In genomic region chr1:33410091-33410701, GRCh38 we compare ENCODE assay signal across 10 cellular contexts. TPM values are rescaled to one million over a fixed set of nuclear protein-coding genes. Genes with fewer than 3 reads are reported as not detected.
DNase-seq lines count a peak whose midpoint lies in the region; ATAC-seq and TF ChIP-seq lines count a peak whose summit lies in the region.
"Had no signal": no experiment of that assay in that cellular context is flagged by ENCODE, and none has a peak within 500 bp of the region (broad histone marks: within the 10 kb centered on the region; RNA-seq: fewer than 3 reads in every experiment).

No MANE protein-coding gene starts in this region.

- intact Hi-C loops in gastrocnemius medialis (cut with DNase I; ENCODE audit: low total_unique reads), result no loop called here
- intact Hi-C loops in activated CD8-positive, alpha-beta T cell treated with anti-CD3 and anti-CD28 coated beads for 36 hours (cut with micrococcal nuclease), result no loop called here

- H3K4me3 ChIP-seq in WERI-Rb-1 (ENCODE audit: low read depth, low read length) (0 out of 2 replicates have a peak overlapping the region, but pooled peaks have one; percentile 7), gastrocnemius medialis (no peak overlapping the region)
- H3K4me3 ChIP-seq: testis had no signal

- no peak for TF ChIP-seq POLR2A in gastrocnemius medialis (IDR thresholded peaks at IDR 0.05)

- no peak for TF ChIP-seq CTCF in WERI-Rb-1 (IDR thresholded peaks at IDR 0.05; ENCODE audit: low read depth, low read length)
- TF ChIP-seq CTCF in glutamatergic neuron (IDR thresholded peaks at IDR 0.05; ENCODE audit: partially characterized antibody, unreplicated experiment), result no peak
- TF ChIP-seq CTCF in gastrocnemius medialis (IDR thresholded peaks at IDR 0.05 in 4 of 5, conservative IDR thresholded peaks at IDR 0.05 in 1 of 5), result no peak
- no peak for TF ChIP-seq CTCF in activated CD8-positive, alpha-beta T cell treated with anti-CD3 and anti-CD28 coated beads for 36 hours (IDR thresholded peaks at IDR 0.05)
- no peak for TF ChIP-seq CTCF in GM13976 (IDR thresholded peaks at IDR 0.05; ENCODE audit: borderline replicate concordance, control extremely low read depth, extremely low read depth, insufficient read depth, missing control alignments)

- peak overlapping the region; percentile 60 for H3K4me3 Mint-ChIP-seq in glutamatergic neuron (ENCODE audit: unreplicated experiment)
- H3K4me3 Mint-ChIP-seq in activated CD8-positive, alpha-beta T cell treated with anti-CD3 and anti-CD28 coated beads for 36 hours, result no peak overlapping the region
- H3K4me3 Mint-ChIP-seq: central memory CD8-positive, alpha-beta T cell had no signal

- peak overlapping the region; percentile 35 for H3K27ac ChIP-seq in WERI-Rb-1
- H3K27ac ChIP-seq in gastrocnemius medialis, result peak overlapping the region; percentile 22 to 58 (median 42)
- H3K27ac ChIP-seq: testis had no signal

- ATAC-seq in gastrocnemius medialis, result peak; percentile 53 to 73
- no peak for ATAC-seq in activated CD8-positive, alpha-beta T cell treated with anti-CD3 and anti-CD28 coated beads for 36 hours

- CTCF ChIA-PET in activated CD8-positive, alpha-beta T cell treated with anti-CD3 and anti-CD28 coated beads for 36 hours (lab: Charles Lee), result interaction anchor here (0.7 to 1.6 kb wide), 2 partner anchors 10 to 62 kb away, joined by 3 read pairs; no protein-coding TSS in a partner anchor

- no peaks in the 10 kb centered on the region for H3K27me3 ChIP-seq in WERI-Rb-1 (ENCODE audit: insufficient read depth, low read depth, severe bottlenecking)
- H3K27me3 ChIP-seq in gastrocnemius medialis, result no peaks in the 10 kb centered on the region
- H3K27me3 ChIP-seq: testis had no signal

- peaks cover 16% of the 10 kb centered on the region for H3K36me3 Mint-ChIP-seq in glutamatergic neuron (ENCODE audit: unreplicated experiment)
- no peaks in the 10 kb centered on the region for H3K36me3 Mint-ChIP-seq in activated CD8-positive, alpha-beta T cell treated with anti-CD3 and anti-CD28 coated beads for 36 hours (ENCODE audit: low read depth)

- H3K4me1 ChIP-seq in gastrocnemius medialis, result peaks cover 25 to 43% of the 10 kb centered on the region in 2 donors
- H3K4me1 ChIP-seq: testis had no signal

- H3K36me3 ChIP-seq in WERI-Rb-1 (no peaks in the 10 kb centered on the region), gastrocnemius medialis (no peaks in the 10 kb centered on the region)

- DNase-seq in HCEC 1CT (peak; percentile 45), WERI-Rb-1 (peak; percentile 43), glutamatergic neuron (peak; percentile 21), gastrocnemius medialis (no peak), HK-2 (ENCODE audit: unreplicated experiment) (no peak), ureter (ENCODE audit: low spot score) (no peak), GM13976 (ENCODE audit: low spot score) (no peak)
- no peak for DNase-seq in activated CD8-positive, alpha-beta T cell treated with anti-CD3 and anti-CD28 coated beads for 36 hours
- DNase-seq: testis had no signal

- H3K27me3 Mint-ChIP-seq in glutamatergic neuron (ENCODE audit: unreplicated experiment), result no peaks in the 10 kb centered on the region
- peaks cover 12% of the 10 kb centered on the region for H3K27me3 Mint-ChIP-seq in activated CD8-positive, alpha-beta T cell treated with anti-CD3 and anti-CD28 coated beads for 36 hours

- peaks cover 7% of the 10 kb centered on the region for H3K4me1 Mint-ChIP-seq in glutamatergic neuron (ENCODE audit: low read depth, unreplicated experiment)
- H3K4me1 Mint-ChIP-seq in activated CD8-positive, alpha-beta T cell treated with anti-CD3 and anti-CD28 coated beads for 36 hours (ENCODE audit: low read depth), result no peaks in the 10 kb centered on the region
- H3K4me1 Mint-ChIP-seq: central memory CD8-positive, alpha-beta T cell had no signal

- H3K9me3 ChIP-seq in WERI-Rb-1 (ENCODE audit: severe bottlenecking) (no peaks in the 10 kb centered on the region), gastrocnemius medialis (no peaks in the 10 kb centered on the region)
- H3K9me3 ChIP-seq: testis had no signal

- peaks cover 5% of the 10 kb centered on the region for H3K9me3 Mint-ChIP-seq in glutamatergic neuron (ENCODE audit: unreplicated experiment)
- peaks cover 3% of the 10 kb centered on the region for H3K9me3 Mint-ChIP-seq in activated CD8-positive, alpha-beta T cell treated with anti-CD3 and anti-CD28 coated beads for 36 hours
- H3K9me3 Mint-ChIP-seq: central memory CD8-positive, alpha-beta T cell had no signal

- peak overlapping the region; percentile 89 for H3K27ac Mint-ChIP-seq in glutamatergic neuron (ENCODE audit: unreplicated experiment)
- no peak overlapping the region for H3K27ac Mint-ChIP-seq in activated CD8-positive, alpha-beta T cell treated with anti-CD3 and anti-CD28 coated beads for 36 hours

- POLR2A ChIA-PET in activated CD8-positive, alpha-beta T cell treated with anti-CD3 and anti-CD28 coated beads for 36 hours (lab: Charles Lee), result no interaction called here

- in situ Hi-C loops in gastrocnemius medialis (cut with MboI; ENCODE audit: low sequenced_read_pairs in 4 of 4) (no loop called here), GM13976 (cut with MboI; ENCODE audit: low sequenced_read_pairs, unreplicated experiment) (no loop called here)

RNA-seq across cellular contexts. Expression of gene PHC2, which starts 20.7 kb away (rescaled TPM):
- total RNA-seq in glutamatergic neuron (ENCODE audit: unreplicated experiment) (287 TPM), gastrocnemius medialis (100 to 1,000 TPM; 318 to 516 (median 364) TPM), ureter (107 TPM)
- 10 to 100 TPM; 26.0 to 28.0 TPM for total RNA-seq in activated CD8-positive, alpha-beta T cell treated with anti-CD3 and anti-CD28 coated beads for 36 hours

Comparison
In these comparisons a context has a peak if more than half of its experiments do, and no peak if none do; other contexts are left out.
1. DNase-seq: peak in HCEC 1CT (single experiment), WERI-Rb-1 (single experiment) and glutamatergic neuron (single experiment); none in gastrocnemius medialis (0 of 2), HK-2 (single experiment), activated CD8-positive, alpha-beta T cell treated with anti-CD3 and anti-CD28 coated beads for 36 hours (single experiment), ureter (single experiment) and GM13976 (single experiment).